ENCODE assay signal across 29 cellular contexts in genomic region chr4:156534205-156534604, GRCh38.
"Had no signal": no experiment of that assay in that cellular context is flagged by ENCODE, and none has a peak within 500 bp of the region (broad histone marks: within the 10 kb centered on the region; RNA-seq: fewer than 3 reads in every experiment).

No MANE protein-coding gene starts in this region.

- H2AFZ ChIP-seq: parathyroid adenoma had no signal

- H3K27me3 Mint-ChIP-seq: naive thymus-derived CD4-positive, alpha-beta T cell; natural killer cell treated with Interleukin-12 subunit alpha and Interleukin-12 subunit beta and Interleukin-15 and Interleukin-18, amount 100 ng/mL, for 72 hours; progenitor cell of endocrine pancreas; stimulated activated naive B cell treated with anti-CD40 and anti-IgM and Interleukin-4, amounts not matched to agents 10 μg/mL and 1 μg/mL and 100 μg/mL, for 72 hours; stimulated activated naive CD8-positive, alpha-beta T cell treated with anti-CD3 and anti-CD28 coated beads, Interleukin-15, Interleukin-2, amounts not matched to agents 100 ng/mL and 50 ng/mL, for 24 hours had no signal

- H3K9ac ChIP-seq: parathyroid adenoma had no signal

- H3K36me3 Mint-ChIP-seq: naive thymus-derived CD4-positive, alpha-beta T cell; natural killer cell treated with Interleukin-12 subunit alpha and Interleukin-12 subunit beta and Interleukin-15 and Interleukin-18, amount 100 ng/mL, for 72 hours; stimulated activated effector memory CD8-positive, alpha-beta T cell treated with anti-CD3 and anti-CD28 coated beads, Interleukin-12 subunit alpha, Interleukin-12 subunit beta, amount 100 ng/mL, for 72 hours; stimulated activated naive B cell treated with anti-CD40 and anti-IgM and Interleukin-4, amounts not matched to agents 10 μg/mL and 1 μg/mL and 100 μg/mL, for 72 hours had no signal

- H3K4me3 ChIP-seq: ovary, psoas muscle, right lobe of liver, sigmoid colon, stomach, thoracic aorta, thyroid gland, tibial nerve, upper lobe of left lung, vagina had no signal

- H3K36me3 ChIP-seq: ovary, right lobe of liver, sigmoid colon, stomach, thoracic aorta, thyroid gland, tibial nerve, upper lobe of left lung, vagina had no signal

- H3K9me3 ChIP-seq: ovary, psoas muscle, right lobe of liver, thoracic aorta, thyroid gland, upper lobe of left lung, vagina had no signal

- H3K27ac ChIP-seq: ovary, parathyroid adenoma, psoas muscle, right lobe of liver, sigmoid colon, stomach, thoracic aorta, thyroid gland, tibial nerve, upper lobe of left lung, vagina had no signal

- ATAC-seq: naive thymus-derived CD4-positive, alpha-beta T cell; natural killer cell treated with Interleukin-12 subunit alpha and Interleukin-12 subunit beta and Interleukin-15 and Interleukin-18, amount 100 ng/mL, for 72 hours; psoas muscle; right cardiac atrium; right lobe of liver; stimulated activated effector memory CD8-positive, alpha-beta T cell treated with anti-CD3 and anti-CD28 coated beads, Interleukin-12 subunit alpha, Interleukin-12 subunit beta, amount 100 ng/mL, for 72 hours; stimulated activated naive B cell treated with anti-CD40 and anti-IgM and Interleukin-4, amounts not matched to agents 10 μg/mL and 1 μg/mL and 100 μg/mL, for 72 hours had no signal

- H3K4me1 Mint-ChIP-seq: naive thymus-derived CD4-positive, alpha-beta T cell; nephron progenitor cell; neural crest cell; stimulated activated effector memory CD8-positive, alpha-beta T cell treated with anti-CD3 and anti-CD28 coated beads, Interleukin-12 subunit alpha, Interleukin-12 subunit beta, amount 100 ng/mL, for 72 hours; stimulated activated naive B cell treated with anti-CD40 and anti-IgM and Interleukin-4, amounts not matched to agents 10 μg/mL and 1 μg/mL and 100 μg/mL, for 72 hours had no signal

- H3K27ac Mint-ChIP-seq: naive thymus-derived CD4-positive, alpha-beta T cell; natural killer cell treated with Interleukin-12 subunit alpha and Interleukin-12 subunit beta and Interleukin-15 and Interleukin-18, amount 100 ng/mL, for 72 hours; nephron progenitor cell; progenitor cell of endocrine pancreas; stimulated activated effector memory CD8-positive, alpha-beta T cell treated with anti-CD3 and anti-CD28 coated beads, Interleukin-12 subunit alpha, Interleukin-12 subunit beta, amount 100 ng/mL, for 72 hours; stimulated activated naive B cell treated with anti-CD40 and anti-IgM and Interleukin-4, amounts not matched to agents 10 μg/mL and 1 μg/mL and 100 μg/mL, for 72 hours; stimulated activated naive CD8-positive, alpha-beta T cell treated with anti-CD3 and anti-CD28 coated beads, Interleukin-15, Interleukin-2, amounts not matched to agents 100 ng/mL and 50 ng/mL, for 24 hours had no signal

- DNase-seq: naive thymus-derived CD4-positive, alpha-beta T cell; nephron progenitor cell; occipital lobe; ovary; posterior cingulate gyrus; psoas muscle; right cardiac atrium; right lobe of liver; sigmoid colon; small intestine; stimulated activated CD4-positive, alpha-beta T cell treated with anti-CD3 and anti-CD28 coated beads, Interleukin-15, amount 100 ng/mL, for 24 hours; stimulated activated CD4-positive, alpha-beta T cell treated with anti-CD3 and anti-CD28 coated beads, Interleukin-2, amount 100 ng/mL, for 24 hours; stimulated activated CD4-positive, alpha-beta T cell treated with anti-CD3 and anti-CD28 coated beads, Interleukin-2, amount 100 ng/mL, for 48 hours; stimulated activated CD4-positive, alpha-beta T cell treated with anti-CD3 and anti-CD28 coated beads, Interleukin-4, amount 100 ng/mL, for 24 hours; stimulated activated naive B cell treated with anti-CD40 and anti-IgM and Interleukin-4, amounts not matched to agents 10 μg/mL and 1 μg/mL and 100 μg/mL, for 72 hours; stimulated activated naive CD4-positive, alpha-beta T cell treated with Interleukin-2 at 50 U/mL for 16 hours; stomach; thyroid gland; trophoblast cell; upper lobe of left lung had no signal

- H3K27me3 ChIP-seq: ovary, right lobe of liver, sigmoid colon, stomach, thyroid gland, tibial nerve, upper lobe of left lung, vagina had no signal

- H3K4me1 ChIP-seq: parathyroid adenoma, psoas muscle, right lobe of liver, sigmoid colon, stomach, thyroid gland, tibial nerve, upper lobe of left lung, vagina had no signal

- H3K79me2 ChIP-seq: parathyroid adenoma had no signal

- H3K4me3 Mint-ChIP-seq: naive thymus-derived CD4-positive, alpha-beta T cell; natural killer cell treated with Interleukin-12 subunit alpha and Interleukin-12 subunit beta and Interleukin-15 and Interleukin-18, amount 100 ng/mL, for 72 hours; nephron progenitor cell; neural crest cell; stimulated activated effector memory CD8-positive, alpha-beta T cell treated with anti-CD3 and anti-CD28 coated beads, Interleukin-12 subunit alpha, Interleukin-12 subunit beta, amount 100 ng/mL, for 72 hours; stimulated activated naive B cell treated with anti-CD40 and anti-IgM and Interleukin-4, amounts not matched to agents 10 μg/mL and 1 μg/mL and 100 μg/mL, for 72 hours; stimulated activated naive CD8-positive, alpha-beta T cell treated with anti-CD3 and anti-CD28 coated beads, Interleukin-15, Interleukin-2, amounts not matched to agents 100 ng/mL and 50 ng/mL, for 24 hours had no signal
